In genomic region chr2:170464268-170464667, GRCh38 we compare ENCODE assay signal across 19 cellular contexts.
DNase-seq lines count a peak whose midpoint lies in the region; ATAC-seq and TF ChIP-seq lines count a peak whose summit lies in the region.
"Had no signal": no experiment of that assay in that cellular context is flagged by ENCODE, and none has a peak within 500 bp of the region (broad histone marks: within the 10 kb centered on the region; RNA-seq: fewer than 3 reads in every experiment).

No MANE protein-coding gene starts in this region.

- intact Hi-C loops in left ventricle myocardium superior (cut with micrococcal nuclease) (no loop called here), right cardiac atrium (cut with DNase I) (no loop called here), right lobe of liver (cut with DNase I) (no loop called here), gastrocnemius medialis (cut with DNase I; ENCODE audit: low total_unique reads) (no loop called here), spleen (cut with DNase I; ENCODE audit: low total_unique reads) (no loop called here)

- ATAC-seq in left ventricle myocardium superior (peak; percentile 19), right cardiac atrium (no peak), right lobe of liver (peak; percentile 70 to 88 (median 82)), gastrocnemius medialis (peak; percentile 77 to 86)
- ATAC-seq: CD8-positive, alpha-beta T cell; GM12878; GM23338; HCT116 had no signal

- H3K4me3 ChIP-seq in right cardiac atrium (ENCODE audit: low read length), result no peak overlapping the region
- no peak overlapping the region for H3K4me3 ChIP-seq in right lobe of liver
- H3K4me3 ChIP-seq in gastrocnemius medialis, result no peak overlapping the region
- no peak overlapping the region for H3K4me3 ChIP-seq in spleen
- H3K4me3 ChIP-seq: BLaER1, GM12878, GM23338 had no signal

- 98% methylated on average over 5 of the region's 5 CpGs for WGBS in right cardiac atrium
- WGBS in right lobe of liver (ENCODE audit: insufficient coverage, low coverage, low lambda C conversion rate, missing lambda C conversion rate), result 47% methylated on average over 3 of the region's 5 CpGs
- WGBS in spleen, 5 donors, result 89 to 98% (median 94%) methylated on average over 5 of the region's 5 CpGs

- DNase-seq in left ventricle myocardium superior, result no peak
- DNase-seq in right cardiac atrium, result no peak
- DNase-seq in right lobe of liver, result peak; percentile 54 to 75 (median 73)
- peak; percentile 12 to 48 for DNase-seq in gastrocnemius medialis
- no peak for DNase-seq in spleen
- DNase-seq in COLO829 (ENCODE audit: low spot score), result no peak
- DNase-seq: CD4-positive, CD25-positive, alpha-beta regulatory T cell; CD8-positive, alpha-beta T cell; DMS 273 treated with DMSO at 0.1 percent for 48 hours; DMS79; EL; GDM1; H9 had no signal

- H3K9me3 ChIP-seq in right cardiac atrium (ENCODE audit: control insufficient read depth, low read length), result no peaks in the 10 kb centered on the region
- no peaks in the 10 kb centered on the region for H3K9me3 ChIP-seq in right lobe of liver
- no peaks in the 10 kb centered on the region for H3K9me3 ChIP-seq in gastrocnemius medialis
- H3K9me3 ChIP-seq in spleen, result peaks cover 0 to 4% (median 0%) of the 10 kb centered on the region in 8 donors

- TF ChIP-seq CTCF in right lobe of liver (IDR thresholded peaks at IDR 0.05) (no peak), gastrocnemius medialis (IDR thresholded peaks at IDR 0.05 in 4 of 5, conservative IDR thresholded peaks at IDR 0.05 in 1 of 5) (no peak), spleen (IDR thresholded peaks at IDR 0.05 in 8 of 11, conservative IDR thresholded peaks at IDR 0.05 in 3 of 11) (no peak)

- H3K27me3 ChIP-seq in right cardiac atrium (ENCODE audit: control insufficient read depth, insufficient read depth) (no peaks in the 10 kb centered on the region), right lobe of liver (no peaks in the 10 kb centered on the region), gastrocnemius medialis (no peaks in the 10 kb centered on the region), spleen (replicated peaks in 1 of 7) (peaks cover 0 to 4% (median 0%) of the 10 kb centered on the region in 7 donors)
- H3K27me3 ChIP-seq: BLaER1 had no signal

- in situ Hi-C loops in gastrocnemius medialis (cut with MboI; ENCODE audit: low sequenced_read_pairs in 4 of 4), result no loop called here

- H3K36me3 ChIP-seq in right lobe of liver (no peaks in the 10 kb centered on the region), gastrocnemius medialis (no peaks in the 10 kb centered on the region), spleen (no peaks in the 10 kb centered on the region)
- H3K36me3 ChIP-seq: BLaER1 had no signal

- TF ChIP-seq POLR2A in right lobe of liver (IDR thresholded peaks at IDR 0.05) (no peak), gastrocnemius medialis (IDR thresholded peaks at IDR 0.05) (no peak), spleen (IDR thresholded peaks at IDR 0.05) (no peak)

- H3K4me1 ChIP-seq in right cardiac atrium (ENCODE audit: control insufficient read depth, insufficient read depth, low read length) (peaks cover 2% of the 10 kb centered on the region), right lobe of liver (peaks cover 0 to 30% (median 8%) of the 10 kb centered on the region in 4 donors), gastrocnemius medialis (peaks cover 0 to 5% of the 10 kb centered on the region in 2 donors), spleen (no peaks in the 10 kb centered on the region)
- H3K4me1 ChIP-seq: BLaER1 had no signal

- H3K27ac ChIP-seq in right cardiac atrium (ENCODE audit: low read length), result no peak overlapping the region
- peak overlapping the region in 1 of 3 donors; percentile 73 for H3K27ac ChIP-seq in right lobe of liver
- no peak overlapping the region for H3K27ac ChIP-seq in gastrocnemius medialis
- no peak overlapping the region for H3K27ac ChIP-seq in spleen
- H3K27ac ChIP-seq: 22Rv1, BLaER1, C4-2B had no signal

Comparison
In these comparisons a context has a peak if more than half of its experiments do, and no peak if none do; other contexts are left out.
1. ATAC-seq: peak in left ventricle myocardium superior (single experiment), right lobe of liver (4 of 4) and gastrocnemius medialis (2 of 2); none in right cardiac atrium (0 of 2).
2. DNase-seq: peak in right lobe of liver (3 of 3) and gastrocnemius medialis (2 of 2); none in left ventricle myocardium superior (single experiment), right cardiac atrium (0 of 3), spleen (single experiment) and COLO829 (single experiment).